In the genomic region with DNA sequence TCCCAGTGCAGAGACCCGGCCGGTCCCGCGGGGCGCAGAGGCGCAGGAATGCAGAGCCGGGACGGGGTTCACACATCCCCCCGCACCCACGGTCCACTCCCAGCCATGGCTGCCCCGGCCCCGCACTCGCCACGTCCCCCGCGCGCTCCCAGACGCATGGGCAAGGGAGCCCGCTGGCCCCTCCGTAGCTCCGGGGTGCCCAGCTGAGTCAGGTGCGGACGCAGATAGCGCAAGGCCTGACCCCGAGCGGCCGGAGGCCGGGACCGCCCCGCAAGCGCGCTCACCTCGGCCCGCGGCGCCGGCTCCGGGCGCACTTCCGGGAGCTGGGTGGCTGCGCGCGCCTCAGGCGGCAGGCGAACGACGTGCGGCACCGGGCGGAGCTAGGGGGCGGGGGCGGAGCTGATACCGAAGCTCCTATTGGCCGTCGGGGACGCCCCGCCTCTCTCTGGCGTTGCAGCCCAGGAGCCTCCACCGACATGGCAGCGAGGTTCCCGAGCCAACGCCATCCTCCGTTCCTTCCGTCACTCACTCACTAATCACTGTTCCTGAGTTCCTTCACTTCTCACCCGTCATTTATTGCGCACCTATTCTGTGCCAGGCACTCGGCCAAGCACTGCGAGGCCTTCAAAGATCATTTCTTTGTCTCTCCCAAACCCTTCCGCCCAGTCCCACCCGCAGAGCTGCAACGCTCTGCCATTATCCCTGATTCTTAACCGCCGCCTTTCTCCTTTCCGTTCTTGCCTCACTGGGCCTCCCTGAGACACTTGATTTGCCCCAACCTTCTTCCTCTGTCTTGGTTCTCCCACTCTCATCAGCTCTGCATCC, we compare ENCODE assay signal across 1 cellular context.
TF ChIP-seq lines count a peak whose summit lies in the region.

Gene ZNF18 (minus strand): TSS at position 329 of the 825 bp plus-strand sequence. CDS start 4,646 bp downstream, outside the sequence.

TF ChIP-seq in GM12878, 131 proteins besides CTCF, POLR2A, EP300 and RAD21 (continued from another document and continues in another):
- TF ChIP-seq, protein P1, sequence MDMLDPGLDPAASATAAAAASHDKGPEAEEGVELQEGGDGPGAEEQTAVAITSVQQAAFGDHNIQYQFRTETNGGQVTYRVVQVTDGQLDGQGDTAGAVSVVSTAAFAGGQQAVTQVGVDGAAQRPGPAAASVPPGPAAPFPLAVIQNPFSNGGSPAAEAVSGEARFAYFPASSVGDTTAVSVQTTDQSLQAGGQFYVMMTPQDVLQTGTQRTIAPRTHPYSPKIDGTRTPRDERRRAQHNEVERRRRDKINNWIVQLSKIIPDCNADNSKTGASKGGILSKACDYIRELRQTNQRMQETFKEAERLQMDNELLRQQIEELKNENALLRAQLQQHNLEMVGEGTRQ (IDR thresholded peaks at IDR 0.05; ENCODE audit: borderline replicate concordance, low read depth, low read length): no peak
- TF ChIP-seq BRCA1 (IDR thresholded peaks at IDR 0.05; ENCODE audit: low read depth, low read length) (no peak), ZNF217 (IDR thresholded peaks at IDR 0.05) (no peak), NBN (IDR thresholded peaks at IDR 0.05) (peak; percentile 71; the same call in 1 of the 2 replicates), ETV6 (conservative IDR thresholded peaks at IDR 0.05 in 1 of 2, IDR thresholded peaks at IDR 0.05 in 1 of 2; ENCODE audit: borderline replicate concordance in 1 of 2, low read depth in 1 of 2) (no peak), TCF7 (IDR thresholded peaks at IDR 0.05; ENCODE audit: borderline replicate concordance) (no peak), FOS (IDR thresholded peaks at IDR 0.05; ENCODE audit: borderline replicate concordance, extremely low read depth, insufficient read length) (no peak), CHD4 (IDR thresholded peaks at IDR 0.05) (no peak), EED (IDR thresholded peaks at IDR 0.05; ENCODE audit: low read depth) (no peak), ASH2L (IDR thresholded peaks at IDR 0.05; ENCODE audit: borderline replicate concordance, low read depth) (peak; percentile 85; the same call in 1 of the 2 replicates), SMAD5 (IDR thresholded peaks at IDR 0.05; ENCODE audit: low read depth) (peak; percentile 93), ZSCAN29 (IDR thresholded peaks at IDR 0.05) (0 out of 2 replicates have a peak, but pooled peaks have one; percentile 48), SIN3A (IDR thresholded peaks at IDR 0.05; ENCODE audit: low read depth, low read length) (no peak; the same call in 1 of the 2 replicates), KAT2A (conservative IDR thresholded peaks at IDR 0.05; ENCODE audit: control insufficient read depth, low read depth, low read length) (no peak), EZH2 (IDR thresholded peaks at IDR 0.05; ENCODE audit: borderline replicate concordance, control insufficient read depth, low read depth, low read length) (no peak), RB1 (IDR thresholded peaks at IDR 0.05; ENCODE audit: borderline replicate concordance) (peak; percentile 79; the same call in 1 of the 2 replicates), CBFB (IDR thresholded peaks at IDR 0.05; ENCODE audit: low read depth) (peak; percentile 79), POU2F2 (IDR thresholded peaks at IDR 0.05; ENCODE audit: borderline replicate concordance, low read depth, low read length) (peak; percentile 87), RFX5 (IDR thresholded peaks at IDR 0.05; ENCODE audit: low read depth, low read length) (no peak), POLR2AphosphoS2 (IDR thresholded peaks at IDR 0.05; ENCODE audit: low read depth, low read length) (peak; percentile 92), ZBTB4 (CRISPR knock-in tag; IDR thresholded peaks at IDR 0.05) (no peak), ZNF274 (IDR thresholded peaks at IDR 0.05; ENCODE audit: insufficient read depth, insufficient read length) (no peak), TAF1 (IDR thresholded peaks at IDR 0.05; ENCODE audit: borderline replicate concordance, low read depth, low read length) (peak; percentile 84), PAX8 (IDR thresholded peaks at IDR 0.05) (no peak), RUNX3 (IDR thresholded peaks at IDR 0.05; ENCODE audit: low read length) (no peak), ZNF622 (IDR thresholded peaks at IDR 0.05) (no peak), JUND (IDR thresholded peaks at IDR 0.05; ENCODE audit: low read depth, low read length) (no peak), MEF2B (IDR thresholded peaks at IDR 0.05; ENCODE audit: partially characterized antibody, poor library complexity, severe bottlenecking) (no peak)
- TF ChIP-seq, protein P2, sequence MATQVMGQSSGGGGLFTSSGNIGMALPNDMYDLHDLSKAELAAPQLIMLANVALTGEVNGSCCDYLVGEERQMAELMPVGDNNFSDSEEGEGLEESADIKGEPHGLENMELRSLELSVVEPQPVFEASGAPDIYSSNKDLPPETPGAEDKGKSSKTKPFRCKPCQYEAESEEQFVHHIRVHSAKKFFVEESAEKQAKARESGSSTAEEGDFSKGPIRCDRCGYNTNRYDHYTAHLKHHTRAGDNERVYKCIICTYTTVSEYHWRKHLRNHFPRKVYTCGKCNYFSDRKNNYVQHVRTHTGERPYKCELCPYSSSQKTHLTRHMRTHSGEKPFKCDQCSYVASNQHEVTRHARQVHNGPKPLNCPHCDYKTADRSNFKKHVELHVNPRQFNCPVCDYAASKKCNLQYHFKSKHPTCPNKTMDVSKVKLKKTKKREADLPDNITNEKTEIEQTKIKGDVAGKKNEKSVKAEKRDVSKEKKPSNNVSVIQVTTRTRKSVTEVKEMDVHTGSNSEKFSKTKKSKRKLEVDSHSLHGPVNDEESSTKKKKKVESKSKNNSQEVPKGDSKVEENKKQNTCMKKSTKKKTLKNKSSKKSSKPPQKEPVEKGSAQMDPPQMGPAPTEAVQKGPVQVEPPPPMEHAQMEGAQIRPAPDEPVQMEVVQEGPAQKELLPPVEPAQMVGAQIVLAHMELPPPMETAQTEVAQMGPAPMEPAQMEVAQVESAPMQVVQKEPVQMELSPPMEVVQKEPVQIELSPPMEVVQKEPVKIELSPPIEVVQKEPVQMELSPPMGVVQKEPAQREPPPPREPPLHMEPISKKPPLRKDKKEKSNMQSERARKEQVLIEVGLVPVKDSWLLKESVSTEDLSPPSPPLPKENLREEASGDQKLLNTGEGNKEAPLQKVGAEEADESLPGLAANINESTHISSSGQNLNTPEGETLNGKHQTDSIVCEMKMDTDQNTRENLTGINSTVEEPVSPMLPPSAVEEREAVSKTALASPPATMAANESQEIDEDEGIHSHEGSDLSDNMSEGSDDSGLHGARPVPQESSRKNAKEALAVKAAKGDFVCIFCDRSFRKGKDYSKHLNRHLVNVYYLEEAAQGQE (IDR thresholded peaks at IDR 0.05; ENCODE audit: low read depth, low read length): no peak
- TF ChIP-seq, protein P3, sequence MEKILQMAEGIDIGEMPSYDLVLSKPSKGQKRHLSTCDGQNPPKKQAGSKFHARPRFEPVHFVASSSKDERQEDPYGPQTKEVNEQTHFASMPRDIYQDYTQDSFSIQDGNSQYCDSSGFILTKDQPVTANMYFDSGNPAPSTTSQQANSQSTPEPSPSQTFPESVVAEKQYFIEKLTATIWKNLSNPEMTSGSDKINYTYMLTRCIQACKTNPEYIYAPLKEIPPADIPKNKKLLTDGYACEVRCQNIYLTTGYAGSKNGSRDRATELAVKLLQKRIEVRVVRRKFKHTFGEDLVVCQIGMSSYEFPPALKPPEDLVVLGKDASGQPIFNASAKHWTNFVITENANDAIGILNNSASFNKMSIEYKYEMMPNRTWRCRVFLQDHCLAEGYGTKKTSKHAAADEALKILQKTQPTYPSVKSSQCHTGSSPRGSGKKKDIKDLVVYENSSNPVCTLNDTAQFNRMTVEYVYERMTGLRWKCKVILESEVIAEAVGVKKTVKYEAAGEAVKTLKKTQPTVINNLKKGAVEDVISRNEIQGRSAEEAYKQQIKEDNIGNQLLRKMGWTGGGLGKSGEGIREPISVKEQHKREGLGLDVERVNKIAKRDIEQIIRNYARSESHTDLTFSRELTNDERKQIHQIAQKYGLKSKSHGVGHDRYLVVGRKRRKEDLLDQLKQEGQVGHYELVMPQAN (conservative IDR thresholded peaks at IDR 0.05): peak; percentile 82
- TF ChIP-seq, protein P4, sequence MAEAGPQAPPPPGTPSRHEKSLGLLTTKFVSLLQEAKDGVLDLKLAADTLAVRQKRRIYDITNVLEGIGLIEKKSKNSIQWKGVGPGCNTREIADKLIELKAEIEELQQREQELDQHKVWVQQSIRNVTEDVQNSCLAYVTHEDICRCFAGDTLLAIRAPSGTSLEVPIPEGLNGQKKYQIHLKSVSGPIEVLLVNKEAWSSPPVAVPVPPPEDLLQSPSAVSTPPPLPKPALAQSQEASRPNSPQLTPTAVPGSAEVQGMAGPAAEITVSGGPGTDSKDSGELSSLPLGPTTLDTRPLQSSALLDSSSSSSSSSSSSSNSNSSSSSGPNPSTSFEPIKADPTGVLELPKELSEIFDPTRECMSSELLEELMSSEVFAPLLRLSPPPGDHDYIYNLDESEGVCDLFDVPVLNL (IDR thresholded peaks at IDR 0.05; ENCODE audit: low read depth, low read length): no peak
- TF ChIP-seq, protein P5, sequence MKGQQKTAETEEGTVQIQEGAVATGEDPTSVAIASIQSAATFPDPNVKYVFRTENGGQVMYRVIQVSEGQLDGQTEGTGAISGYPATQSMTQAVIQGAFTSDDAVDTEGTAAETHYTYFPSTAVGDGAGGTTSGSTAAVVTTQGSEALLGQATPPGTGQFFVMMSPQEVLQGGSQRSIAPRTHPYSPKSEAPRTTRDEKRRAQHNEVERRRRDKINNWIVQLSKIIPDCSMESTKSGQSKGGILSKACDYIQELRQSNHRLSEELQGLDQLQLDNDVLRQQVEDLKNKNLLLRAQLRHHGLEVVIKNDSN (IDR thresholded peaks at IDR 0.05; ENCODE audit: borderline replicate concordance, extremely low read length, insufficient read depth, low read depth, low read length): no peak
- TF ChIP-seq, protein P6, sequence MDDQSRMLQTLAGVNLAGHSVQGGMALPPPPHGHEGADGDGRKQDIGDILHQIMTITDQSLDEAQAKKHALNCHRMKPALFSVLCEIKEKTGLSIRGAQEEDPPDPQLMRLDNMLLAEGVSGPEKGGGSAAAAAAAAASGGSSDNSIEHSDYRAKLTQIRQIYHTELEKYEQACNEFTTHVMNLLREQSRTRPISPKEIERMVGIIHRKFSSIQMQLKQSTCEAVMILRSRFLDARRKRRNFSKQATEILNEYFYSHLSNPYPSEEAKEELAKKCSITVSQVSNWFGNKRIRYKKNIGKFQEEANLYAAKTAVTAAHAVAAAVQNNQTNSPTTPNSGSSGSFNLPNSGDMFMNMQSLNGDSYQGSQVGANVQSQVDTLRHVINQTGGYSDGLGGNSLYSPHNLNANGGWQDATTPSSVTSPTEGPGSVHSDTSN (IDR thresholded peaks at IDR 0.05; ENCODE audit: insufficient replicate concordance, low read depth, low read length): no peak
- TF ChIP-seq, protein P7, sequence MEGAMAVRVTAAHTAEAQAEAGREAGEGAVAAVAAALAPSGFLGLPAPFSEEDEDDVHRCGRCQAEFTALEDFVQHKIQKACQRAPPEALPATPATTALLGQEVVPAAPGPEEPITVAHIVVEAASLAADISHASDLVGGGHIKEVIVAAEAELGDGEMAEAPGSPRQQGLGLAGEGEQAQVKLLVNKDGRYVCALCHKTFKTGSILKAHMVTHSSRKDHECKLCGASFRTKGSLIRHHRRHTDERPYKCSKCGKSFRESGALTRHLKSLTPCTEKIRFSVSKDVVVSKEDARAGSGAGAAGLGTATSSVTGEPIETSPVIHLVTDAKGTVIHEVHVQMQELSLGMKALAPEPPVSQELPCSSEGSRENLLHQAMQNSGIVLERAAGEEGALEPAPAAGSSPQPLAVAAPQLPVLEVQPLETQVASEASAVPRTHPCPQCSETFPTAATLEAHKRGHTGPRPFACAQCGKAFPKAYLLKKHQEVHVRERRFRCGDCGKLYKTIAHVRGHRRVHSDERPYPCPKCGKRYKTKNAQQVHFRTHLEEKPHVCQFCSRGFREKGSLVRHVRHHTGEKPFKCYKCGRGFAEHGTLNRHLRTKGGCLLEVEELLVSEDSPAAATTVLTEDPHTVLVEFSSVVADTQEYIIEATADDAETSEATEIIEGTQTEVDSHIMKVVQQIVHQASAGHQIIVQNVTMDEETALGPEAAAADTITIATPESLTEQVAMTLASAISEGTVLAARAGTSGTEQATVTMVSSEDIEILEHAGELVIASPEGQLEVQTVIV (IDR thresholded peaks at IDR 0.05; ENCODE audit: borderline replicate concordance, partially characterized antibody): no peak
- TF ChIP-seq, protein P8, sequence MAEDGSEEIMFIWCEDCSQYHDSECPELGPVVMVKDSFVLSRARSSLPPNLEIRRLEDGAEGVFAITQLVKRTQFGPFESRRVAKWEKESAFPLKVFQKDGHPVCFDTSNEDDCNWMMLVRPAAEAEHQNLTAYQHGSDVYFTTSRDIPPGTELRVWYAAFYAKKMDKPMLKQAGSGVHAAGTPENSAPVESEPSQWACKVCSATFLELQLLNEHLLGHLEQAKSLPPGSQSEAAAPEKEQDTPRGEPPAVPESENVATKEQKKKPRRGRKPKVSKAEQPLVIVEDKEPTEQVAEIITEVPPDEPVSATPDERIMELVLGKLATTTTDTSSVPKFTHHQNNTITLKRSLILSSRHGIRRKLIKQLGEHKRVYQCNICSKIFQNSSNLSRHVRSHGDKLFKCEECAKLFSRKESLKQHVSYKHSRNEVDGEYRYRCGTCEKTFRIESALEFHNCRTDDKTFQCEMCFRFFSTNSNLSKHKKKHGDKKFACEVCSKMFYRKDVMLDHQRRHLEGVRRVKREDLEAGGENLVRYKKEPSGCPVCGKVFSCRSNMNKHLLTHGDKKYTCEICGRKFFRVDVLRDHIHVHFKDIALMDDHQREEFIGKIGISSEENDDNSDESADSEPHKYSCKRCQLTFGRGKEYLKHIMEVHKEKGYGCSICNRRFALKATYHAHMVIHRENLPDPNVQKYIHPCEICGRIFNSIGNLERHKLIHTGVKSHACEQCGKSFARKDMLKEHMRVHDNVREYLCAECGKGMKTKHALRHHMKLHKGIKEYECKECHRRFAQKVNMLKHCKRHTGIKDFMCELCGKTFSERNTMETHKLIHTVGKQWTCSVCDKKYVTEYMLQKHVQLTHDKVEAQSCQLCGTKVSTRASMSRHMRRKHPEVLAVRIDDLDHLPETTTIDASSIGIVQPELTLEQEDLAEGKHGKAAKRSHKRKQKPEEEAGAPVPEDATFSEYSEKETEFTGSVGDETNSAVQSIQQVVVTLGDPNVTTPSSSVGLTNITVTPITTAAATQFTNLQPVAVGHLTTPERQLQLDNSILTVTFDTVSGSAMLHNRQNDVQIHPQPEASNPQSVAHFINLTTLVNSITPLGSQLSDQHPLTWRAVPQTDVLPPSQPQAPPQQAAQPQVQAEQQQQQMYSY (CRISPR knock-in tag; IDR thresholded peaks at IDR 0.05): no peak
